ENCODE assay signal across 23 cellular contexts in the genomic region with DNA sequence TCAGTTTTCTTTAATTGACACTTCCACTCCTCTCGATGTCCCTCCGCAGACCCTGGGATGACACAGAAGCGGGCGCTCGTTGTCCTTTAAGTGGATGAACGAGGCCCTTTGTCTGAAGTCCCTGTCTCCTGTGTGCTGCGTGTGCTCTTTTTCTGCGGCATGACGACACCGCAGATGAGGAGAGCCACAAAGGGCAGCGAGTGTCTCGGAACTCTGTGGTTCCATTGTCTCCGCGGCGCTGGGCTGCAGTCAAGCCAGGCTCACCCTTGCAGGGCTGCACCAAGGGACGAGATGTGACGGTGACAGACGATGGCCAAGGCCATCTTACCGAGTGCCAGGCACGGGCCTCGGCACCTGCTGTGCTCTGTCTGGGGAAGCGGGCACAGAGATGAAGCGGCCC. TPM values are rescaled to one million over a fixed set of nuclear protein-coding genes. Genes with fewer than 3 reads are reported as not detected.
DNase-seq lines count a peak whose midpoint lies in the region; ATAC-seq and TF ChIP-seq lines count a peak whose summit lies in the region.
"Had no signal": no experiment of that assay in that cellular context is flagged by ENCODE, and none has a peak within 500 bp of the region (broad histone marks: within the 10 kb centered on the region; RNA-seq: fewer than 3 reads in every experiment).

No MANE protein-coding gene starts in this region.

- intact Hi-C loops in Right ventricle myocardium superior (cut with DNase I) = no loop called here

- TF ChIP-seq CTCF in mesothelial cell of epicardium (IDR thresholded peaks at IDR 0.05; ENCODE audit: unreplicated experiment) = no peak

- DNase-seq in Ammon's horn (ENCODE audit: low spot score) = peak; percentile 96
- DNase-seq in anterior cingulate cortex (lab: John Stamatoyannopoulos, UW) = peak in 52 of 58 donors; percentile 22 to 94 (median 76)
- DNase-seq in inferior parietal cortex (ENCODE audit: extremely low spot score) = peak; percentile 85
- DNase-seq in occipital lobe (lab: John Stamatoyannopoulos, UW) = peak; percentile 81
- no peak for DNase-seq in stimulated activated CD4-positive, alpha-beta T cell treated with anti-CD3 and anti-CD28 coated beads, Interleukin-2, amount 100 ng/mL, for 48 hours
- DNase-seq in mesothelial cell of epicardium (ENCODE audit: low spot score in 2 of 2, unreplicated experiment in 2 of 2) = no peak
- DNase-seq in Right ventricle myocardium superior = no peak
- DNase-seq in NCI-H1436 (lab: John Stamatoyannopoulos, UW) = no peak
- DNase-seq: COR-L47; GF-D8; IMR-90; Karpas-422; MG63; NCI-H1092 treated with DMSO at 0.1 percent for 48 hours; NCI-H1694; NCI-H226; NCI-H526; NK-92 treated with Interleukin-12 subunit alpha and Interleukin-12 subunit beta, amount 100 ng/mL, for 24 hours; SIG-M5 had no signal

- peaks cover 53% of the 10 kb centered on the region for H3K27me3 Mint-ChIP-seq in mesothelial cell of epicardium (ENCODE audit: low read depth)

- ATAC-seq in Right ventricle myocardium superior (ENCODE audit: poor library complexity) = no peak

- H3K4me1 Mint-ChIP-seq in mesothelial cell of epicardium = no peaks in the 10 kb centered on the region
- H3K4me1 Mint-ChIP-seq: CD14-positive monocyte had no signal

- no peak overlapping the region for H3K4me3 Mint-ChIP-seq in mesothelial cell of epicardium
- H3K4me3 Mint-ChIP-seq: CD14-positive monocyte had no signal

- H3K36me3 Mint-ChIP-seq in mesothelial cell of epicardium = peaks cover 1% of the 10 kb centered on the region
- H3K36me3 Mint-ChIP-seq: CD14-positive monocyte had no signal

- H3K9me3 Mint-ChIP-seq in mesothelial cell of epicardium = peaks cover 11% of the 10 kb centered on the region

- no peak overlapping the region for H3K27ac Mint-ChIP-seq in mesothelial cell of epicardium
- H3K27ac Mint-ChIP-seq: CD14-positive monocyte had no signal

RNA-seq across cellular contexts. Expression of gene PRR18, which starts 10.6 kb away (rescaled TPM):
- total RNA-seq in occipital lobe (0.47 TPM), mesothelial cell of epicardium (0.20 to 0.38 TPM (median 0.31 TPM) in 3 replicates), Right ventricle myocardium superior (not detected)
- total RNA-seq: Daoy, H4, HT-29, IMR-90 had no signal

RNA-seq across cellular contexts. Expression of gene SFT2D1, which starts 44.7 kb away (rescaled TPM):
- total RNA-seq in occipital lobe (24.2 TPM), mesothelial cell of epicardium (26.0 to 26.8 TPM (median 26.6 TPM) in 3 replicates), Right ventricle myocardium superior (20.5 TPM)

Comparison
In these comparisons a context has a peak if more than half of its experiments do, and no peak if none do; other contexts are left out.
1. DNase-seq: peak in Ammon's horn (single experiment), anterior cingulate cortex (52 of 58), inferior parietal cortex (single experiment) and occipital lobe (single experiment); none in stimulated activated CD4-positive, alpha-beta T cell treated with anti-CD3 and anti-CD28 coated beads, Interleukin-2, amount 100 ng/mL, for 48 hours (0 of 2), mesothelial cell of epicardium (0 of 2), Right ventricle myocardium superior (single experiment) and NCI-H1436 (single experiment).